8 cellular contexts compared by ENCODE assay signal in genomic region chr20:37095609-37096414, GRCh38. TPM values are rescaled to one million over a fixed set of nuclear protein-coding genes. Genes with fewer than 3 reads are reported as not detected.
A peak's percentile ranks its signal among the peaks of the same experiment; 100 is the strongest.
DNase-seq lines count a peak whose midpoint lies in the region; ATAC-seq and TF ChIP-seq lines count a peak whose summit lies in the region.

TSS of gene RBL1 (minus strand) at chr20:37095997. CDS start at chr20:37095928, 69 bp downstream.

- H3K36me3 ChIP-seq in Caco-2 (ENCODE audit: control insufficient read depth, insufficient read depth, low read length) (peaks cover 3% of the 10 kb centered on the region; the same call in 1 of the 2 replicates), OCI-LY7 (ENCODE audit: insufficient read depth, low read length) (peaks cover 40% of the 10 kb centered on the region), mucosa of descending colon (ENCODE audit: low read depth) (no peaks in the 10 kb centered on the region)

- intact Hi-C loops in Caco-2 (cut with micrococcal nuclease; ENCODE audit: unreplicated experiment) (loop anchor here (1.0 kb wide), 1 partner anchor 82 kb away; no protein-coding TSS in a partner anchor), OCI-LY7 (cut with micrococcal nuclease; ENCODE audit: unreplicated experiment) (loop anchor here (2.0 to 5.0 kb wide), 2 partner anchors 83 to 144 kb away; partner anchors contain the start of genes MROH8, RPN2 and SAMHD1), mucosa of descending colon (cut with DNase I, micrococcal nuclease) (no loop called here)

- CTCF ChIA-PET in Caco-2 (lab: Charles Lee) (interaction anchor here (0.6 to 1.8 kb wide), 6 partner anchors 56 to 100 kb away, joined by 3 to 9 read pairs (median 6); partner anchors contain the start of genes MROH8 and RPN2), OCI-LY7 (lab: Charles Lee; ENCODE audit: unreplicated experiment) (interaction anchor here (0.6 kb wide), 1 partner anchor 130 kb away, joined by 3 read pairs; no protein-coding TSS in a partner anchor)

- H3K27me3 Mint-ChIP-seq in Caco-2 (ENCODE audit: insufficient read depth, unreplicated experiment), result no peaks in the 10 kb centered on the region

- no peaks in the 10 kb centered on the region for H3K9me2 ChIP-seq in OCI-LY7 (ENCODE audit: insufficient read depth, low read length)

- H3K79me2 ChIP-seq in OCI-LY7 (ENCODE audit: insufficient read depth, low read depth, low read length), result peaks cover 45% of the 10 kb centered on the region

- H3K4me1 Mint-ChIP-seq in Caco-2 (ENCODE audit: low read depth, unreplicated experiment), result peaks cover 20% of the 10 kb centered on the region

- TF ChIP-seq CTCF in Caco-2 (IDR thresholded peaks at IDR 0.05; ENCODE audit: insufficient read depth in 1 of 2, low read depth in 1 of 2, low read length in 1 of 2, severe bottlenecking in 1 of 2, unreplicated experiment in 1 of 2) (peak; percentile 28 to 70), OCI-LY7 (conservative IDR thresholded peaks at IDR 0.05; ENCODE audit: low read length) (peak; percentile 31; the same call in 1 of the 2 replicates), mucosa of descending colon (IDR thresholded peaks at IDR 0.05) (peak; percentile 8)

- H3K4me2 ChIP-seq in OCI-LY7 (ENCODE audit: low read length), result peak within 1 kb of the TSS; percentile 89

- H3K4me3 Mint-ChIP-seq in Caco-2 (ENCODE audit: unreplicated experiment), result peak within 1 kb of the TSS; percentile 91

- no peaks in the 10 kb centered on the region for H3K9me3 Mint-ChIP-seq in Caco-2 (ENCODE audit: unreplicated experiment)

- no peaks in the 10 kb centered on the region for H4K20me1 ChIP-seq in OCI-LY7 (ENCODE audit: insufficient read depth, low read length)

- POLR2A ChIA-PET in Caco-2 (lab: Charles Lee) (interaction anchor here (0.5 to 2.3 kb wide), 4 partner anchors 69 to 1262 kb away, joined by 3 to 38 read pairs (median 4); partner anchors contain the start of genes MROH8 and RPN2), OCI-LY7 (lab: Charles Lee) (interaction anchor here (0.5 to 1.6 kb wide), 13 partner anchors 9 to 194 kb away, joined by 3 to 7 read pairs (median 3); partner anchors contain the start of genes MANBAL, MROH8 and RPN2)

- H3K4me1 ChIP-seq in Caco-2 (peaks cover 12% of the 10 kb centered on the region), OCI-LY7 (ENCODE audit: insufficient read depth, low read length, poor library complexity, severe bottlenecking) (peaks cover 37% of the 10 kb centered on the region), mucosa of descending colon (ENCODE audit: low read depth) (peaks cover 8% of the 10 kb centered on the region)

- peak within 1 kb of the TSS; percentile 81 for H2AFZ ChIP-seq in OCI-LY7 (ENCODE audit: low read length)

- DNase-seq in Caco-2, result peak; percentile 96
- peak; percentile 77 for DNase-seq in HuH-7.5 (ENCODE audit: low spot score)
- DNase-seq in OCI-LY7 (ENCODE audit: low spot score), result peak; percentile 96
- peak; percentile 77 for DNase-seq in activated T-cell treated with anti-CD3 and anti-CD28 coated beads for 1 hour (ENCODE audit: low read depth)
- peak; percentile 16 for DNase-seq in epithelial cell of prostate (ENCODE audit: low read depth, low spot score)
- peak; percentile 87 to 89 (median 87) for DNase-seq in mucosa of descending colon
- peak; percentile 63 to 66 for DNase-seq in stimulated activated CD8-positive, alpha-beta memory T cell treated with anti-CD3 and anti-CD28 coated beads, Interleukin-4, amount 100 ng/mL, for 1 hour (ENCODE audit: low read depth in 2 of 2, low spot score in 1 of 2)

- BruUV-seq in Caco-2 (replicated peaks; lab: Mats Ljungman, UMichigan) (TSS peak; percentile 81), OCI-LY7 (replicated peaks; lab: Mats Ljungman, UMichigan) (no TSS peak)

- H3K4me3 ChIP-seq in Caco-2 (ENCODE audit: low read depth, low read length) (peak within 1 kb of the TSS; percentile 75), OCI-LY7 (ENCODE audit: low read depth, low read length, poor library complexity, severe bottlenecking) (peak within 1 kb of the TSS; percentile 83), mucosa of descending colon (peak within 1 kb of the TSS; percentile 67)

- no peaks in the 10 kb centered on the region for H3K27me3 ChIP-seq in Caco-2 (replicated peaks; ENCODE audit: control insufficient read depth, insufficient read depth, low read length)

- ATAC-seq in GM21447 (IDR thresholded peaks at IDR 0.05; ENCODE audit: unreplicated experiment) (peak; percentile 68), mucosa of descending colon (peak; percentile 91)

- H3K27ac ChIP-seq in OCI-LY7 (ENCODE audit: low read depth, low read length, poor library complexity, severe bottlenecking) (peak within 1 kb of the TSS; percentile 86), epithelial cell of prostate (no peak within 1 kb of the TSS)

- H3K9me3 ChIP-seq in Caco-2 (no peaks in the 10 kb centered on the region), OCI-LY7 (ENCODE audit: low read length) (no peaks in the 10 kb centered on the region; the same call in 1 of the 2 replicates), mucosa of descending colon (no peaks in the 10 kb centered on the region)

- peak within 1 kb of the TSS; percentile 95 for H3K27ac Mint-ChIP-seq in Caco-2 (ENCODE audit: unreplicated experiment)

- H3K36me3 Mint-ChIP-seq in Caco-2 (ENCODE audit: insufficient read depth, unreplicated experiment), result peaks cover 32% of the 10 kb centered on the region

RNA-seq across cellular contexts. Expression of gene RBL1, which starts in this region (rescaled TPM):
- total RNA-seq in Caco-2 (2022), result 35.9 and 37.0 TPM in 2 replicates
- 48.9 and 63.0 TPM in 2 replicates for total RNA-seq in OCI-LY7 (2014; rRNA removed; shearing (Covaris generic))
- total RNA-seq in OCI-LY7 (2022), result 41.5 and 54.3 TPM in 2 replicates
- total RNA-seq in mucosa of descending colon, result 1 to 10 TPM; 5.8 to 7.6 (median 6.6) TPM

Comparison
In these comparisons a context has a peak if more than half of its experiments do, and no peak if none do; other contexts are left out.
1. DNase-seq: peak in every context shown above with its lines; median percentile 96 in Caco-2; 96 in OCI-LY7; 87 in mucosa of descending colon; 77 in HuH-7.5; 77 in activated T-cell treated with anti-CD3 and anti-CD28 coated beads for 1 hour; 64 in stimulated activated CD8-positive, alpha-beta memory T cell treated with anti-CD3 and anti-CD28 coated beads, Interleukin-4, amount 100 ng/mL, for 1 hour; 16 in epithelial cell of prostate.
2. intact Hi-C loops: an anchor here in Caco-2 (1.0 kb wide) and OCI-LY7 (2.0 to 5.0 kb wide); none called in mucosa of descending colon.